In genomic region chr10:17454181-17454800, GRCh38 we compare ENCODE assay signal across 8 cellular contexts. TPM values are rescaled to one million over a fixed set of nuclear protein-coding genes. Genes with fewer than 3 reads are reported as not detected.
DNase-seq lines count a peak whose midpoint lies in the region; ATAC-seq, FAIRE-seq and TF ChIP-seq lines count a peak whose summit lies in the region.

A gene with protein sequence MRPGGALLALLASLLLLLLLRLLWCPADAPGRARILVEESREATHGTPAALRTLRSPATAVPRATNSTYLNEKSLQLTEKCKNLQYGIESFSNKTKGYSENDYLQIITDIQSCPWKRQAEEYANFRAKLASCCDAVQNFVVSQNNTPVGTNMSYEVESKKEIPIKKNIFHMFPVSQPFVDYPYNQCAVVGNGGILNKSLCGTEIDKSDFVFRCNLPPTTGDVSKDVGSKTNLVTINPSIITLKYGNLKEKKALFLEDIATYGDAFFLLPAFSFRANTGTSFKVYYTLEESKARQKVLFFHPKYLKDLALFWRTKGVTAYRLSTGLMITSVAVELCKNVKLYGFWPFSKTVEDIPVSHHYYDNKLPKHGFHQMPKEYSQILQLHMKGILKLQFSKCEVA (minus strand): TSS chr10:17454595. CDS start chr10:17454255, 340 bp downstream.

- ATAC-seq in HG02642 (IDR thresholded peaks at IDR 0.05; ENCODE audit: poor library complexity, unreplicated experiment) (peak; percentile 77), T-cell (replicated peaks in 1 of 4) (peak; percentile 74 to 80 (median 78)), GM12878 (peak; percentile 74)

- POLR2A ChIA-PET in T-cell (lab: Charles Lee) (no interaction called here), GM12878 (lab: Charles Lee) (interaction anchor here (1.3 kb wide), 1 partner anchor 11 kb away, joined by 3 read pairs; no protein-coding TSS in a partner anchor)

- 0 out of 2 replicates have a peak within 1 kb of the TSS, but pooled peaks have one; percentile 25 for H2AFZ ChIP-seq in GM12878 (ENCODE audit: control insufficient read depth, low read depth, low read length)

- peaks cover 4% of the 10 kb centered on the region; the same call in 1 of the 3 replicates for H3K9me3 ChIP-seq in GM12878 (replicated peaks; ENCODE audit: control insufficient read depth, insufficient read depth, low read length)

- no peak for TF ChIP-seq RAD21 in GM12878 (IDR thresholded peaks at IDR 0.05; ENCODE audit: insufficient read depth, low read depth, low read length)

- no TSS peak for BruUV-seq in GM12878 (replicated peaks; lab: Mats Ljungman, UMichigan)

- no peak for TF ChIP-seq EP300 in GM12878 (IDR thresholded peaks at IDR 0.05; ENCODE audit: borderline replicate concordance in 1 of 2, control insufficient read depth in 1 of 2, low read depth in 2 of 2, low read length in 2 of 2)

- intact Hi-C loops in GM12878 (cut with micrococcal nuclease; ENCODE audit: unreplicated experiment) = no loop called here

- H3K4me1 ChIP-seq in GM12878 (ENCODE audit: control insufficient read depth, insufficient read depth, low read length) = no peaks in the 10 kb centered on the region

- H3K79me2 ChIP-seq in GM12878 (ENCODE audit: control insufficient read depth, insufficient read depth, low read length) = no peaks in the 10 kb centered on the region

- peak; percentile 84 for DNase-seq in GM13977 (ENCODE audit: low spot score)
- peak in 32 of 34 experiments; percentile 12 to 65 (median 40) for DNase-seq in T-cell
- no peak for DNase-seq in GM12878 (ENCODE audit: low read depth, low spot score)
- DNase-seq in immature natural killer cell = peak; percentile 67 to 76 (median 74)
- peak; percentile 29 to 30 for DNase-seq in stimulated activated CD4-positive, alpha-beta T cell treated with anti-CD3 and anti-CD28 coated beads, Interleukin-15, amount 100 ng/mL, for 1 hour (ENCODE audit: low read depth in 1 of 2, low spot score in 1 of 2)
- DNase-seq in SKM-1 (lab: John Stamatoyannopoulos, UW; ENCODE audit: unreplicated experiment) = no peak
- no peak for DNase-seq in NK-92 treated with Interleukin-12 subunit alpha and Interleukin-12 subunit beta, amount 100 ng/mL, for 24 hours (lab: John Stamatoyannopoulos, UW)

- in situ Hi-C loops in GM13977 (cut with MboI; ENCODE audit: low pct_unique_long_range_greater_than_20kb, low sequenced_read_pairs, unreplicated experiment) = no loop called here
- in situ Hi-C loops in GM12878 (cut with MboI) = no loop called here

- RAD21 ChIA-PET in GM12878 (lab: Charles Lee; ENCODE audit: unreplicated experiment) = interaction anchor here (1.0 kb wide), 1 partner anchor 143 kb away, joined by 3 read pairs; no protein-coding TSS in a partner anchor

- FAIRE-seq in GM12878 (lab: Jason Lieb, UNC) = no peak

- H3K27ac Mint-ChIP-seq in T-cell (peak within 1 kb of the TSS in 1 of 2 donors; percentile 11), immature natural killer cell (peak within 1 kb of the TSS; percentile 89 to 96 (median 92))

- under 1% methylated on average over 34 of the region's 82 CpGs for WGBS in GM12878 (ENCODE audit: insufficient coverage, insufficient replicate concordance, low lambda C conversion rate, missing lambda C conversion rate)

- SMC1A ChIA-PET in GM12878 (lab: Charles Lee; ENCODE audit: uncharacterized antibody, unreplicated experiment) = no interaction called here

- H3K9ac ChIP-seq in GM12878 (ENCODE audit: control insufficient read depth, insufficient read depth, low read length) = no peak within 1 kb of the TSS

- H4K20me1 ChIP-seq in GM12878 (ENCODE audit: control insufficient read depth, insufficient read depth) = no peaks in the 10 kb centered on the region

- H3K27ac ChIP-seq in GM12878 (ENCODE audit: control insufficient read depth, insufficient read depth) = no peak within 1 kb of the TSS

- H3K9me3 Mint-ChIP-seq in T-cell = peaks cover 3 to 5% (median 3%) of the 10 kb centered on the region in 3 donors
- peaks cover 0 to 3% (median 1%) of the 10 kb centered on the region in 6 donors for H3K9me3 Mint-ChIP-seq in immature natural killer cell

- H3K36me3 Mint-ChIP-seq in T-cell (peaks cover 3% of the 10 kb centered on the region), immature natural killer cell (peaks cover 16 to 19% (median 17%) of the 10 kb centered on the region in 3 donors)

- CTCF ChIA-PET in T-cell (lab: Charles Lee) (interaction anchor here in 1 of 2 donors (0.8 kb wide), 1 partner anchor 23 kb away, joined by 3 read pairs; no protein-coding TSS in a partner anchor), GM12878 (lab: Yijun Ruan, JAX) (interaction anchor here (0.5 to 1.3 kb wide), 2 partner anchors 95 to 288 kb away, joined by 3 read pairs; no protein-coding TSS in a partner anchor)

- H3K4me1 Mint-ChIP-seq in T-cell (peaks cover 9 to 26% (median 18%) of the 10 kb centered on the region in 3 donors), immature natural killer cell (peaks cover 39 to 58% of the 10 kb centered on the region in 2 donors)

- TF ChIP-seq POLR2A in GM12878 (IDR thresholded peaks at IDR 0.05; ENCODE audit: low read depth, low read length) = no peak

- peak within 1 kb of the TSS; percentile 85 to 90 (median 88) for H3K4me3 Mint-ChIP-seq in T-cell
- peak within 1 kb of the TSS; percentile 94 to 97 (median 95) for H3K4me3 Mint-ChIP-seq in immature natural killer cell

- H3K27me3 Mint-ChIP-seq in T-cell (peaks cover 3 to 5% of the 10 kb centered on the region in 2 donors), immature natural killer cell (ENCODE audit: low read depth in 3 of 3) (peaks cover 8 to 14% (median 12%) of the 10 kb centered on the region in 3 donors)

- peaks cover 5 to 10% of the 10 kb centered on the region in 2 experiments; a peak in 3 of 4 replicates for H3K27me3 ChIP-seq in GM12878 (replicated peaks in 1 of 2; ENCODE audit: control insufficient read depth in 2 of 2, insufficient read depth in 2 of 2, low read length in 1 of 2)

- no peaks in the 10 kb centered on the region for H3K36me3 ChIP-seq in GM12878 (ENCODE audit: control insufficient read depth in 2 of 2, insufficient read depth in 2 of 2, low read length in 1 of 2)

- H3K4me3 ChIP-seq in GM12878 = peak within 1 kb of the TSS; percentile 53; the same call in 1 of the 2 replicates

- H3K4me2 ChIP-seq in GM12878 (ENCODE audit: control insufficient read depth, insufficient read depth) = peak within 1 kb of the TSS; percentile 58

- TF ChIP-seq CTCF in GM13977 (IDR thresholded peaks at IDR 0.05; ENCODE audit: extremely low read depth, insufficient read depth, missing control alignments) = peak; percentile 8
- peak in 1 of 3 experiments; percentile 16; a peak in 1 of 6 replicates for TF ChIP-seq CTCF in GM12878 (IDR thresholded peaks at IDR 0.05 in 2 of 3, conservative IDR thresholded peaks at IDR 0.05 in 1 of 3; ENCODE audit: control insufficient read depth in 2 of 3, extremely low read depth in 1 of 3, insufficient read depth in 1 of 3, low read depth in 3 of 3, low read length in 3 of 3)

TF ChIP-seq in GM12878, 131 proteins besides CTCF, POLR2A, EP300 and RAD21:
- TF ChIP-seq SUZ12 (IDR thresholded peaks at IDR 0.05; ENCODE audit: unreplicated experiment) (peak; percentile 98), GATAD2B (conservative IDR thresholded peaks at IDR 0.05; ENCODE audit: low read depth) (peak; percentile 70), EGR1 (IDR thresholded peaks at IDR 0.05; ENCODE audit: borderline replicate concordance in 1 of 2, low read depth in 2 of 2, low read length in 2 of 2) (peak in 1 of 2 experiments; percentile 46; a peak in 1 of 3 replicates), ZNF217 (IDR thresholded peaks at IDR 0.05) (peak; percentile 49; the same call in 1 of the 2 replicates), SRF (IDR thresholded peaks at IDR 0.05; ENCODE audit: low read depth in 2 of 2, low read length in 2 of 2) (no peak), NR2F1 (conservative IDR thresholded peaks at IDR 0.05) (peak; percentile 44), LARP7 (IDR thresholded peaks at IDR 0.05) (peak; percentile 47; the same call in 1 of the 2 replicates), NRF1 (conservative IDR thresholded peaks at IDR 0.05; ENCODE audit: low read depth, low read length) (no peak), IKZF1 (conservative IDR thresholded peaks at IDR 0.05) (0 out of 2 replicates have a peak, but pooled peaks have one; percentile 22)

RNA-seq across cellular contexts. Expression of the gene that starts here (rescaled TPM):
- total RNA-seq in T-cell (1 to 10 TPM in 4 of 5 donors, under 1 TPM in 1; 0.95 to 4.0 (median 1.7) TPM), GM12878 (2014; rRNA removed) (not detected in 2 replicates), GM12878 (2014; rRNA removed; fragmentation: Illumina TruSeq; extraction: Trizol) (not detected in 2 replicates), GM12878 (2021) (not detected in 2 replicates)
- not detected in 2 replicates for total RNA-seq in GM12878 (2013; cell fraction: nucleolus; rRNA removed)
- polyA plus RNA-seq in GM12878 (2011; ENCODE audit: low read depth) = not detected
- polyA plus RNA-seq in GM12878 (2011; rRNA removed) (0.22 and 0.29 TPM in 2 replicates), GM12878 (2014; fragmentation: Illumina TruSeq; extraction: Trizol) (not detected in 2 replicates), GM12878 (2014; fragmentation: Nextera tagmentation; extraction: Ambion mirVana) (not detected), GM12878 (2014; rRNA removed) (not detected in 2 replicates), GM12878 (2016; fragmentation: Nextera tagmentation; extraction: Ambion mirVana) (not detected), immature natural killer cell (10 to 100 TPM in 2 of 3 donors, 1 to 10 TPM in 1; 2.1 to 19.0 (median 16.4) TPM)
- 0.04 and 0.07 TPM in 2 replicates for polyA plus RNA-seq in GM12878 (2011; cell fraction: cytosol; rRNA removed)
- polyA plus RNA-seq in GM12878 (2011; cell fraction: nucleus; rRNA removed) = 0.10 and 0.19 TPM in 2 replicates
- 0.14 TPM in 1 of 2 replicates, not detected in the other for polyA plus RNA-seq in GM12878 (2012)
- polyA minus RNA-seq in GM12878 (2011; rRNA and poly(A)+ RNA removed) = 0.10 TPM in 1 of 2 replicates, not detected in the other
- polyA minus RNA-seq in GM12878 (2011; cell fraction: cytosol; rRNA and poly(A)+ RNA removed) = not detected in 2 replicates
- polyA minus RNA-seq in GM12878 (2011; cell fraction: nucleus; rRNA and poly(A)+ RNA removed) = 0.24 TPM in 1 of 2 replicates, not detected in the other

Comparison
In these comparisons a context has a peak if more than half of its experiments do, and no peak if none do; other contexts are left out.
1. Peak in ATAC-seq, H3K4me3 ChIP-seq and H3K4me2 ChIP-seq in GM12878; RNA of the gene not detected or under 1 TPM.
2. DNase-seq: peak in GM13977 (single experiment), T-cell (32 of 34), immature natural killer cell (3 of 3) and stimulated activated CD4-positive, alpha-beta T cell treated with anti-CD3 and anti-CD28 coated beads, Interleukin-15, amount 100 ng/mL, for 1 hour (2 of 2); none in GM12878 (single experiment), SKM-1 (single experiment) and NK-92 treated with Interleukin-12 subunit alpha and Interleukin-12 subunit beta, amount 100 ng/mL, for 24 hours (single experiment).
3. Peak in every context shown above with its lines, with median percentiles within 50 percentile points of each other: ATAC-seq.